ENCODE assay signal across 19 cellular contexts in the genomic region with DNA sequence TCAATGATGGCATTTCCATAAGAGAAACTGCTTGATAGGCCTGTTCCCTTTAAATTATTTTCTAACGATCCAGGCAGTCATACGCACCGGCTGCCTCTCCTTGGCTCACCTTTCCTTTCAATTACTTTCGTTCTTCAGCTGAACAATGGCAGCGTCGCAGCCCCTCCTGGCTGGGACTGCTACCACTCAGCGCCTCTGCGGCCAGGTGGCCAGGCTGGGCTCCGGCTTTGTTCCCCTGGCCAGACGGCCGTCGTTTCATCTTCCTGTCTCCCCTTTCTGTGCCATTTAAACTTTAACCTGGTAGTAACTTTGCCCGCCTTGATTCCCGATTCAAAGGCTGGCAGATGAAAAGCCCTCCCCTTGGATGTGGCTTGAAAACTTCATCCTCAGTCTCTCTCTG.
A peak's percentile ranks its signal among the peaks of the same experiment; 100 is the strongest.
DNase-seq lines count a peak whose midpoint lies in the region; ATAC-seq and TF ChIP-seq lines count a peak whose summit lies in the region.
"Had no signal": no experiment of that assay in that cellular context is flagged by ENCODE, and none has a peak within 500 bp of the region (broad histone marks: within the 10 kb centered on the region; RNA-seq: fewer than 3 reads in every experiment).

No MANE protein-coding gene starts in this region.

- H3K4me1 ChIP-seq in heart right ventricle (peaks cover 0 to 21% (median 3%) of the 10 kb centered on the region in 9 donors), RWPE2 (ENCODE audit: insufficient read depth, poor library complexity, severe bottlenecking) (no peaks in the 10 kb centered on the region), upper lobe of left lung (no peaks in the 10 kb centered on the region)
- H3K4me1 ChIP-seq: BE2C had no signal

- H3K27me3 ChIP-seq in heart right ventricle (peaks cover 0 to 19% (median 0%) of the 10 kb centered on the region in 7 donors), RWPE2 (ENCODE audit: insufficient read depth, poor library complexity, severe bottlenecking) (peaks cover 15% of the 10 kb centered on the region), upper lobe of left lung (no peaks in the 10 kb centered on the region)
- H3K27me3 ChIP-seq: BE2C had no signal

- peak overlapping the region in 6 of 10 donors; percentile 13 to 42 (median 33) for H3K4me3 ChIP-seq in heart right ventricle
- no peak overlapping the region for H3K4me3 ChIP-seq in RWPE2 (ENCODE audit: severe bottlenecking)
- H3K4me3 ChIP-seq in upper lobe of left lung: peak overlapping the region in 2 of 4 donors; percentile 2 to 8
- H3K4me3 ChIP-seq: dorsolateral prefrontal cortex, K562 had no signal

- 45 to 48% methylated on average over 14 of the region's 14 CpGs for WGBS in heart right ventricle, 2 donors
- 46 to 51% methylated on average over 14 of the region's 14 CpGs for WGBS in upper lobe of left lung, 2 donors

- ATAC-seq in heart right ventricle (peak in 6 of 8 donors; percentile 55 to 84 (median 76)), Right ventricle myocardium inferior (no peak), RWPE2 (ENCODE audit: low read depth) (0 out of 3 replicates have a peak, but pooled peaks have one; percentile 45), upper lobe of left lung (ENCODE audit: low FRiP score in 2 of 2) (no peak), HG03571 (IDR thresholded peaks at IDR 0.05; ENCODE audit: unreplicated experiment) (no peak)
- ATAC-seq: K562, Panc1 had no signal

- peak in 2 of 9 donors; percentile 13 to 26 for TF ChIP-seq CTCF in heart right ventricle (IDR thresholded peaks at IDR 0.05)
- no peak for TF ChIP-seq CTCF in RWPE2 (IDR thresholded peaks at IDR 0.05; ENCODE audit: poor library complexity, severe bottlenecking)
- TF ChIP-seq CTCF in upper lobe of left lung (IDR thresholded peaks at IDR 0.05): no peak

- no peak for TF ChIP-seq POLR2A in upper lobe of left lung (IDR thresholded peaks at IDR 0.05)

- intact Hi-C loops in heart right ventricle (cut with DNase I): loop anchor here in 1 of 10 donors (10.0 kb wide), 1 partner anchor 62 kb away; no protein-coding TSS in a partner anchor
- intact Hi-C loops in Right ventricle myocardium inferior (cut with DNase I): no loop called here

- no peaks in the 10 kb centered on the region for H3K9me3 ChIP-seq in heart right ventricle
- no peaks in the 10 kb centered on the region for H3K9me3 ChIP-seq in RWPE2 (ENCODE audit: severe bottlenecking)
- H3K9me3 ChIP-seq in upper lobe of left lung: no peaks in the 10 kb centered on the region
- H3K9me3 ChIP-seq: esophagus squamous epithelium had no signal

- H3K36me3 ChIP-seq in heart right ventricle: no peaks in the 10 kb centered on the region
- no peaks in the 10 kb centered on the region for H3K36me3 ChIP-seq in RWPE2 (ENCODE audit: low read depth)
- no peaks in the 10 kb centered on the region for H3K36me3 ChIP-seq in upper lobe of left lung
- H3K36me3 ChIP-seq: BE2C, esophagus squamous epithelium had no signal

- H3K27ac ChIP-seq in heart right ventricle (peak overlapping the region; percentile 30 to 91 (median 73)), RWPE2 (ENCODE audit: poor library complexity, severe bottlenecking) (no peak overlapping the region), upper lobe of left lung (peak overlapping the region; percentile 29 to 72 (median 61))
- H3K27ac ChIP-seq: dorsolateral prefrontal cortex, HL-60 had no signal

- DNase-seq in heart right ventricle (no peak), Right ventricle myocardium inferior (ENCODE audit: missing footprints) (no peak), RWPE2 (ENCODE audit: low spot score) (peak; percentile 22), left kidney (ENCODE audit: low read depth, low spot score) (peak; percentile 68), upper lobe of left lung (peak in 1 of 2 donors; percentile 40), NCI-H345 treated with DMSO at 0.1 percent for 48 hours (lab: John Stamatoyannopoulos, UW; ENCODE audit: unreplicated experiment) (no peak)
- no peak for DNase-seq in stimulated activated CD4-positive, alpha-beta T cell treated with anti-CD3 and anti-CD28 coated beads, Interleukin-4, amount 100 ng/mL, for 24 hours
- DNase-seq: activated gamma-delta T cell treated with Interleukin-2 at 50 U/mL for 16 hours; BE2C; DMS153; dorsolateral prefrontal cortex; esophagus squamous epithelium; NCI-H774; stimulated activated CD4-positive, alpha-beta T cell treated with anti-CD3 and anti-CD28 coated beads, Interleukin-2, amount 100 ng/mL, for 48 hours; stimulated activated CD8-positive, alpha-beta memory T cell treated with anti-CD3 and anti-CD28 coated beads, Interleukin-4, amount 100 ng/mL, for 48 hours had no signal

- TF ChIP-seq EP300 in upper lobe of left lung (IDR thresholded peaks at IDR 0.05): no peak

Comparison
In these comparisons a context has a peak if more than half of its experiments do, and no peak if none do; other contexts are left out.
1. ATAC-seq: peak in heart right ventricle (6 of 8) and RWPE2 (single experiment); none in Right ventricle myocardium inferior (single experiment), upper lobe of left lung (0 of 2) and HG03571 (single experiment).
2. DNase-seq: peak in RWPE2 (single experiment) and left kidney (single experiment); none in heart right ventricle (0 of 2), Right ventricle myocardium inferior (single experiment), stimulated activated CD4-positive, alpha-beta T cell treated with anti-CD3 and anti-CD28 coated beads, Interleukin-4, amount 100 ng/mL, for 24 hours (single experiment) and NCI-H345 treated with DMSO at 0.1 percent for 48 hours (single experiment).